Comparison of ENCODE assay signal across 29 cellular contexts in the genomic region with DNA sequence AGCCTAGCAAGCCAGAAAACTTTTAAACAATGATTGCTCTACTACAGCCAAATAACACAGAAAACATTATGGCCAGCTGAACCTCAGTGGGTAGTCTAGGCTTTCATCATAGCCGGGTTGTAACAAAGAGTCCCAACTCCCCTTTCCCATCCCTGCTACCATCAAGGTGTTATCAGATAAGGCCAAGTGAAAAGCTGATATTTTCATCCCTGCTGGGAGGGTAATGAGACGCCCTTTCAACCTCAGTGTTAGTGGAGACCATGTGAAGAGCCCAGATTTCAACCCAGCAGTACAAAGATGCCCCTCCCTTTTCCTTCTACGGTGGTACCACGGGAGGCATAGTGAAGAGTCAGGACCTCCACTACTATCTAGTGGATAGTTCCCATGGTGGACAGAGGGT.
"Had no signal": no experiment of that assay in that cellular context is flagged by ENCODE, and none has a peak within 500 bp of the region (broad histone marks: within the 10 kb centered on the region; RNA-seq: fewer than 3 reads in every experiment).

No MANE protein-coding gene starts in this region.

- H3K27me3 Mint-ChIP-seq: naive B cell; natural killer cell treated with Interleukin-12 subunit alpha and Interleukin-12 subunit beta and Interleukin-15 and Interleukin-18, amount 100 ng/mL, for 72 hours; progenitor cell of endocrine pancreas; stimulated activated naive B cell treated with anti-CD40 and anti-IgM and Interleukin-4, amounts not matched to agents 10 μg/mL and 1 μg/mL and 100 μg/mL, for 72 hours; stimulated activated naive CD8-positive, alpha-beta T cell treated with anti-CD3 and anti-CD28 coated beads, Interleukin-15, Interleukin-2, amounts not matched to agents 100 ng/mL and 50 ng/mL, for 24 hours; type B pancreatic cell had no signal

- H3K27ac ChIP-seq: neutrophil, pancreas, psoas muscle, right lobe of liver, sigmoid colon, stomach, thoracic aorta, thyroid gland, tibial nerve, upper lobe of right lung, uterus had no signal

- H3K27me3 ChIP-seq: neutrophil, pancreas, right lobe of liver, sigmoid colon, stomach, thyroid gland, tibial nerve, upper lobe of right lung, uterus had no signal

- ATAC-seq: naive thymus-derived CD8-positive, alpha-beta T cell; natural killer cell treated with Interleukin-12 subunit alpha and Interleukin-12 subunit beta and Interleukin-15 and Interleukin-18, amount 100 ng/mL, for 72 hours; pancreas; psoas muscle; right cardiac atrium; right lobe of liver; stimulated activated effector memory CD8-positive, alpha-beta T cell treated with anti-CD3 and anti-CD28 coated beads, Interleukin-12 subunit alpha, Interleukin-12 subunit beta, amount 100 ng/mL, for 72 hours; stimulated activated naive B cell treated with anti-CD40 and anti-IgM and Interleukin-4, amounts not matched to agents 10 μg/mL and 1 μg/mL and 100 μg/mL, for 72 hours; upper lobe of right lung had no signal

- DNase-seq: naive B cell; naive thymus-derived CD8-positive, alpha-beta T cell; nephron progenitor cell; nucleus accumbens; pancreas; psoas muscle; right cardiac atrium; right lobe of liver; sigmoid colon; small intestine; stimulated activated CD4-positive, alpha-beta T cell treated with anti-CD3 and anti-CD28 coated beads, Interleukin-15, amount 100 ng/mL, for 24 hours; stimulated activated CD4-positive, alpha-beta T cell treated with anti-CD3 and anti-CD28 coated beads, Interleukin-2, amount 100 ng/mL, for 24 hours; stimulated activated CD4-positive, alpha-beta T cell treated with anti-CD3 and anti-CD28 coated beads, Interleukin-2, amount 100 ng/mL, for 48 hours; stimulated activated CD4-positive, alpha-beta T cell treated with anti-CD3 and anti-CD28 coated beads, Interleukin-4, amount 100 ng/mL, for 24 hours; stimulated activated naive B cell treated with anti-CD40 and anti-IgM and Interleukin-4, amounts not matched to agents 10 μg/mL and 1 μg/mL and 100 μg/mL, for 72 hours; stimulated activated naive CD4-positive, alpha-beta T cell treated with Interleukin-2 at 50 U/mL for 16 hours; stomach; thyroid gland; upper lobe of right lung; uterus had no signal

- H3K9me3 Mint-ChIP-seq: nephron progenitor cell; neural crest cell; stimulated activated naive B cell treated with anti-CD40 and anti-IgM and Interleukin-4, amounts not matched to agents 10 μg/mL and 1 μg/mL and 100 μg/mL, for 72 hours; stimulated activated naive CD8-positive, alpha-beta T cell treated with anti-CD3 and anti-CD28 coated beads, Interleukin-15, Interleukin-2, amounts not matched to agents 100 ng/mL and 50 ng/mL, for 24 hours; type B pancreatic cell had no signal

- H3K4me3 Mint-ChIP-seq: naive B cell; naive thymus-derived CD8-positive, alpha-beta T cell; natural killer cell treated with Interleukin-12 subunit alpha and Interleukin-12 subunit beta and Interleukin-15 and Interleukin-18, amount 100 ng/mL, for 72 hours; nephron progenitor cell; neural crest cell; stimulated activated effector memory CD8-positive, alpha-beta T cell treated with anti-CD3 and anti-CD28 coated beads, Interleukin-12 subunit alpha, Interleukin-12 subunit beta, amount 100 ng/mL, for 72 hours; stimulated activated naive B cell treated with anti-CD40 and anti-IgM and Interleukin-4, amounts not matched to agents 10 μg/mL and 1 μg/mL and 100 μg/mL, for 72 hours; stimulated activated naive CD8-positive, alpha-beta T cell treated with anti-CD3 and anti-CD28 coated beads, Interleukin-15, Interleukin-2, amounts not matched to agents 100 ng/mL and 50 ng/mL, for 24 hours; type B pancreatic cell had no signal

- H3K4me3 ChIP-seq: pancreas, psoas muscle, right lobe of liver, sigmoid colon, stomach, thoracic aorta, thyroid gland, tibial nerve, upper lobe of right lung, uterus had no signal

- H3K36me3 ChIP-seq: neutrophil, pancreas, right lobe of liver, sigmoid colon, stomach, thoracic aorta, thyroid gland, tibial nerve, upper lobe of right lung, uterus had no signal

- FAIRE-seq: pancreas, small intestine had no signal

- H3K27ac Mint-ChIP-seq: naive thymus-derived CD8-positive, alpha-beta T cell; natural killer cell treated with Interleukin-12 subunit alpha and Interleukin-12 subunit beta and Interleukin-15 and Interleukin-18, amount 100 ng/mL, for 72 hours; nephron progenitor cell; progenitor cell of endocrine pancreas; stimulated activated effector memory CD8-positive, alpha-beta T cell treated with anti-CD3 and anti-CD28 coated beads, Interleukin-12 subunit alpha, Interleukin-12 subunit beta, amount 100 ng/mL, for 72 hours; stimulated activated naive B cell treated with anti-CD40 and anti-IgM and Interleukin-4, amounts not matched to agents 10 μg/mL and 1 μg/mL and 100 μg/mL, for 72 hours; stimulated activated naive CD8-positive, alpha-beta T cell treated with anti-CD3 and anti-CD28 coated beads, Interleukin-15, Interleukin-2, amounts not matched to agents 100 ng/mL and 50 ng/mL, for 24 hours; type B pancreatic cell had no signal

- H3K36me3 Mint-ChIP-seq: naive B cell; naive thymus-derived CD8-positive, alpha-beta T cell; natural killer cell treated with Interleukin-12 subunit alpha and Interleukin-12 subunit beta and Interleukin-15 and Interleukin-18, amount 100 ng/mL, for 72 hours; stimulated activated effector memory CD8-positive, alpha-beta T cell treated with anti-CD3 and anti-CD28 coated beads, Interleukin-12 subunit alpha, Interleukin-12 subunit beta, amount 100 ng/mL, for 72 hours; stimulated activated naive B cell treated with anti-CD40 and anti-IgM and Interleukin-4, amounts not matched to agents 10 μg/mL and 1 μg/mL and 100 μg/mL, for 72 hours; type B pancreatic cell had no signal

- H3K4me1 Mint-ChIP-seq: naive thymus-derived CD8-positive, alpha-beta T cell; nephron progenitor cell; stimulated activated effector memory CD8-positive, alpha-beta T cell treated with anti-CD3 and anti-CD28 coated beads, Interleukin-12 subunit alpha, Interleukin-12 subunit beta, amount 100 ng/mL, for 72 hours; stimulated activated naive B cell treated with anti-CD40 and anti-IgM and Interleukin-4, amounts not matched to agents 10 μg/mL and 1 μg/mL and 100 μg/mL, for 72 hours had no signal

- H3K4me1 ChIP-seq: pancreas, psoas muscle, right lobe of liver, sigmoid colon, stomach, thyroid gland, tibial nerve, upper lobe of right lung, uterus had no signal

- H3K9me3 ChIP-seq: neutrophil, pancreas, psoas muscle, right lobe of liver, sigmoid colon, stomach, thoracic aorta, thyroid gland, tibial nerve, upper lobe of right lung, uterus had no signal
